15 cellular contexts compared by ENCODE assay signal in genomic region chr6:146878564-146879343, GRCh38.
DNase-seq lines count a peak whose midpoint lies in the region; ATAC-seq and TF ChIP-seq lines count a peak whose summit lies in the region.
"Had no signal": no experiment of that assay in that cellular context is flagged by ENCODE, and none has a peak within 500 bp of the region (broad histone marks: within the 10 kb centered on the region; RNA-seq: fewer than 3 reads in every experiment).

No MANE protein-coding gene starts in this region.

- ATAC-seq in Right ventricle myocardium superior (ENCODE audit: poor library complexity) (peak; percentile 49), Right ventricle myocardium inferior (no peak), lung (ENCODE audit: insufficient read depth, low FRiP score) (peak; percentile 38)
- no peak for ATAC-seq in stimulated activated naive B cell treated with anti-CD40 and anti-IgM and Interleukin-4, amounts not matched to agents 10 μg/mL and 1 μg/mL and 100 μg/mL, for 72 hours (replicated peaks)
- ATAC-seq: psoas muscle had no signal

- 36 to 74% methylated on average over 2 of the region's 2 CpGs for WGBS in lung, 2 donors
- whole genome bisulfite sequencing in H9 (ENCODE audit: extremely low coverage, insufficient read length, low lambda C conversion rate), result no CpG with 5 or more reads among the region's 2 CpGs

- H2BK120ac ChIP-seq in H9 (ENCODE audit: low read depth, low read length, poor library complexity, severe bottlenecking), result no peak overlapping the region

- no peak overlapping the region for H3K14ac ChIP-seq in H9 (ENCODE audit: insufficient read depth, low read length)

- H3K18ac ChIP-seq in H9 (ENCODE audit: insufficient read length, low read depth, low read length), result no peak overlapping the region

- H3K56ac ChIP-seq in H9 (ENCODE audit: insufficient read length, low read depth, low read length), result no peak overlapping the region

- TF ChIP-seq CTCF in lung (IDR thresholded peaks at IDR 0.05; ENCODE audit: control extremely low read depth, extremely low read depth) (no peak), H9 (conservative IDR thresholded peaks at IDR 0.05) (no peak)

- no peak overlapping the region for H3K27ac ChIP-seq in lung (ENCODE audit: low read depth in 1 of 2, low read length in 1 of 2)
- H3K27ac ChIP-seq in H9 (ENCODE audit: insufficient read length, low read depth, low read length), result no peak overlapping the region
- H3K27ac ChIP-seq: breast epithelium, psoas muscle, tibial nerve had no signal

- H3K27me3 ChIP-seq in lung (ENCODE audit: control insufficient read depth, insufficient read depth) (no peaks in the 10 kb centered on the region), H9 (ENCODE audit: insufficient read depth, low read length) (no peaks in the 10 kb centered on the region)
- H3K27me3 ChIP-seq: breast epithelium, tibial nerve had no signal

- no peak overlapping the region for H3K27ac Mint-ChIP-seq in stimulated activated naive B cell treated with anti-CD40 and anti-IgM and Interleukin-4, amounts not matched to agents 10 μg/mL and 1 μg/mL and 100 μg/mL, for 72 hours
- no peak overlapping the region for H3K27ac Mint-ChIP-seq in H9

- intact Hi-C loops in Right ventricle myocardium superior (cut with DNase I) (no loop called here), Right ventricle myocardium inferior (cut with DNase I) (no loop called here)

- H4K91ac ChIP-seq in H9 (ENCODE audit: insufficient read length, low read depth, low read length), result no peak overlapping the region

- no peaks in the 10 kb centered on the region for H3K79me1 ChIP-seq in H9 (ENCODE audit: insufficient read depth, low read depth, low read length, poor library complexity, severe bottlenecking)

- H3K4me3 ChIP-seq in lung, result no peak overlapping the region
- H3K4me3 ChIP-seq: breast epithelium, psoas muscle, tibial nerve had no signal

- no peak overlapping the region for H3T11ph ChIP-seq in H9 (ENCODE audit: low read length)

- H3K79me2 ChIP-seq in H9 (ENCODE audit: insufficient read depth, low read length), result no peaks in the 10 kb centered on the region

- no peaks in the 10 kb centered on the region for H3K9me3 Mint-ChIP-seq in stimulated activated naive B cell treated with anti-CD40 and anti-IgM and Interleukin-4, amounts not matched to agents 10 μg/mL and 1 μg/mL and 100 μg/mL, for 72 hours
- H3K9me3 Mint-ChIP-seq in H9, result no peaks in the 10 kb centered on the region

- H2AFZ ChIP-seq in H9 (ENCODE audit: low read length), result no peak overlapping the region

- H3K4me1 ChIP-seq in lung (ENCODE audit: control insufficient read depth in 2 of 2, insufficient read depth in 2 of 2, low read length in 2 of 2), result no peaks in the 10 kb centered on the region
- no peaks in the 10 kb centered on the region; the same call in 1 of the 2 replicates for H3K4me1 ChIP-seq in H9 (ENCODE audit: insufficient read depth, low read length)
- H3K4me1 ChIP-seq: breast epithelium had no signal

- H3K27me3 Mint-ChIP-seq in stimulated activated naive B cell treated with anti-CD40 and anti-IgM and Interleukin-4, amounts not matched to agents 10 μg/mL and 1 μg/mL and 100 μg/mL, for 72 hours, result peaks cover 0 to 5% of the 10 kb centered on the region in 2 donors
- no peaks in the 10 kb centered on the region for H3K27me3 Mint-ChIP-seq in H9 (ENCODE audit: low read depth)

- H2BK15ac ChIP-seq in H9 (ENCODE audit: low read depth, low read length), result no peak overlapping the region

- H3K23me2 ChIP-seq in H9 (ENCODE audit: insufficient read length, low read depth, low read length, poor library complexity, severe bottlenecking), result no peaks in the 10 kb centered on the region

- no peak overlapping the region for H3K9ac ChIP-seq in H9 (ENCODE audit: extremely low read depth, insufficient read length, low read length)

- H4K8ac ChIP-seq in H9 (replicated peaks; ENCODE audit: insufficient read length, low read depth, low read length), result no peak overlapping the region

- DNase-seq in Right ventricle myocardium superior (no peak), Right ventricle myocardium inferior (ENCODE audit: missing footprints) (no peak), amniotic epithelial cell (ENCODE audit: low read depth) (peak; percentile 18), lung (ENCODE audit: low spot score) (no peak), medulla oblongata (ENCODE audit: extremely low spot score) (no peak), H9 (no peak), SHP77 (lab: John Stamatoyannopoulos, UW) (no peak)
- DNase-seq in stimulated activated naive B cell treated with anti-CD40 and anti-IgM and Interleukin-4, amounts not matched to agents 10 μg/mL and 1 μg/mL and 100 μg/mL, for 72 hours, result no peak
- DNase-seq: activated naive CD4-positive, alpha-beta T cell treated with Interleukin-2 at 50 U/mL for 16 hours; Calu3; effector CD8-positive, alpha-beta T cell; MM.1S; psoas muscle had no signal

- no peak overlapping the region for H2BK20ac ChIP-seq in H9 (ENCODE audit: low read depth, low read length, poor library complexity, severe bottlenecking)

- no peak overlapping the region for H2BK12ac ChIP-seq in H9 (ENCODE audit: insufficient read length, low read depth, low read length)

- H3K36me3 ChIP-seq in lung (ENCODE audit: control insufficient read depth in 2 of 2, insufficient read depth in 2 of 2, low read length in 2 of 2), result no peaks in the 10 kb centered on the region
- H3K36me3 ChIP-seq: breast epithelium, tibial nerve had no signal

- H3K4me2 ChIP-seq in H9 (ENCODE audit: insufficient read depth, insufficient read length, low read length), result no peak overlapping the region

- no peaks in the 10 kb centered on the region for H3K36me3 Mint-ChIP-seq in stimulated activated naive B cell treated with anti-CD40 and anti-IgM and Interleukin-4, amounts not matched to agents 10 μg/mL and 1 μg/mL and 100 μg/mL, for 72 hours
- no peaks in the 10 kb centered on the region for H3K36me3 Mint-ChIP-seq in H9 (ENCODE audit: insufficient read depth in 1 of 3, low read depth in 3 of 3)

- no peaks in the 10 kb centered on the region for H4K20me1 ChIP-seq in H9 (ENCODE audit: control insufficient read depth, insufficient read depth, insufficient read length)

- H3K4me3 Mint-ChIP-seq in stimulated activated naive B cell treated with anti-CD40 and anti-IgM and Interleukin-4, amounts not matched to agents 10 μg/mL and 1 μg/mL and 100 μg/mL, for 72 hours, result no peak overlapping the region
- no peak overlapping the region for H3K4me3 Mint-ChIP-seq in H9

- H3K9me3 ChIP-seq in lung (ENCODE audit: control insufficient read depth in 2 of 2, insufficient read depth in 1 of 2, low read length in 1 of 2) (no peaks in the 10 kb centered on the region), H9 (ENCODE audit: control insufficient read depth, low read depth, low read length) (no peaks in the 10 kb centered on the region)
- H3K9me3 ChIP-seq: breast epithelium, psoas muscle, tibial nerve had no signal

- peaks cover 13 to 25% of the 10 kb centered on the region in 2 donors for H3K4me1 Mint-ChIP-seq in stimulated activated naive B cell treated with anti-CD40 and anti-IgM and Interleukin-4, amounts not matched to agents 10 μg/mL and 1 μg/mL and 100 μg/mL, for 72 hours
- H3K4me1 Mint-ChIP-seq in H9, result peaks cover 10% of the 10 kb centered on the region in 2 experiments

- no peak overlapping the region for H3K4ac ChIP-seq in H9 (ENCODE audit: low read depth, low read length)

- H2AK5ac ChIP-seq in H9 (ENCODE audit: insufficient read length, low read length), result no peak overlapping the region

- no peak overlapping the region for H4K5ac ChIP-seq in H9 (ENCODE audit: insufficient read length, low read depth, low read length)

- H3K23ac ChIP-seq in H9 (ENCODE audit: insufficient read length, low read depth, low read length), result no peak overlapping the region

- no peak overlapping the region for H2BK5ac ChIP-seq in H9 (ENCODE audit: insufficient read length, low read length)

Comparison
In these comparisons a context has a peak if more than half of its experiments do, and no peak if none do; other contexts are left out.
1. ATAC-seq: peak in Right ventricle myocardium superior (single experiment) and lung (single experiment); none in Right ventricle myocardium inferior (single experiment) and stimulated activated naive B cell treated with anti-CD40 and anti-IgM and Interleukin-4, amounts not matched to agents 10 μg/mL and 1 μg/mL and 100 μg/mL, for 72 hours (0 of 2).